In genomic region chr2:49858113-49858490, GRCh38 we compare ENCODE assay signal across 25 cellular contexts.
"Had no signal": no experiment of that assay in that cellular context is flagged by ENCODE, and none has a peak within 500 bp of the region (broad histone marks: within the 10 kb centered on the region; RNA-seq: fewer than 3 reads in every experiment).

No MANE protein-coding gene starts in this region.

- ATAC-seq: effector memory CD8-positive, alpha-beta T cell; esophagus mucosa; gastrocnemius medialis; heart right ventricle; left cardiac atrium; left lung; left ventricle myocardium superior; lower lobe of right lung; mucosa of descending colon had no signal

- FAIRE-seq: endometrium, islet of Langerhans, keratinocyte had no signal

- DNase-seq: colonic mucosa; cortex of kidney; effector CD8-positive, alpha-beta T cell; effector memory CD8-positive, alpha-beta T cell; endodermal cell; erythroblast; esophagus squamous epithelium; foreskin fibroblast; foreskin melanocyte; gastrocnemius medialis; glutamatergic neuron; head of caudate nucleus; heart right ventricle; hippocampal formation; left cardiac atrium; left lung; left ventricle myocardium superior; lower lobe of right lung; mesenchymal stem cell; mucosa of descending colon; naive B cell had no signal
